ENCODE assay signal across 19 cellular contexts in genomic region chr7:136045181-136045580, GRCh38.
DNase-seq lines count a peak whose midpoint lies in the region; FAIRE-seq and TF ChIP-seq lines count a peak whose summit lies in the region.
"Had no signal": no experiment of that assay in that cellular context is flagged by ENCODE, and none has a peak within 500 bp of the region (broad histone marks: within the 10 kb centered on the region; RNA-seq: fewer than 3 reads in every experiment).

No MANE protein-coding gene starts in this region.

- no peaks in the 10 kb centered on the region for H3K4me1 Mint-ChIP-seq in astrocyte (ENCODE audit: low read depth, unreplicated experiment)
- peaks cover 19% of the 10 kb centered on the region for H3K4me1 Mint-ChIP-seq in nephron progenitor cell
- H3K4me1 Mint-ChIP-seq: H9 had no signal

- no peak overlapping the region for H4K91ac ChIP-seq in mesenchymal stem cell (ENCODE audit: low read length)

- H3K4me2 ChIP-seq in astrocyte (ENCODE audit: low read length) (no peak overlapping the region), mesenchymal stem cell (ENCODE audit: low read length, poor library complexity, severe bottlenecking) (no peak overlapping the region)
- H3K4me2 ChIP-seq: A549 had no signal

- 81% methylated on average over 3 of the region's 3 CpGs for WGBS in mesenchymal stem cell

- H3K4me3 ChIP-seq in astrocyte (ENCODE audit: insufficient read depth, low read depth, low read length) (no peak overlapping the region), mesenchymal stem cell (ENCODE audit: insufficient read depth in 1 of 2, low read depth in 1 of 2, low read length in 2 of 2) (no peak overlapping the region), SJCRH30 (no peak overlapping the region)
- H3K4me3 ChIP-seq: A549 had no signal

- H3K27ac Mint-ChIP-seq in astrocyte (ENCODE audit: unreplicated experiment) (peak overlapping the region; percentile 38), nephron progenitor cell (no peak overlapping the region)
- H3K27ac Mint-ChIP-seq: CD4-positive, alpha-beta T cell; H9 had no signal

- no peak overlapping the region for H2BK15ac ChIP-seq in mesenchymal stem cell (ENCODE audit: low read depth, poor library complexity, severe bottlenecking)

- H3K9me3 Mint-ChIP-seq in astrocyte (ENCODE audit: unreplicated experiment) (peaks cover 21% of the 10 kb centered on the region), nephron progenitor cell (peaks cover 40% of the 10 kb centered on the region)

- no peaks in the 10 kb centered on the region for H3K79me2 ChIP-seq in astrocyte (ENCODE audit: insufficient read depth, low read length)

- no peaks in the 10 kb centered on the region for H4K20me1 ChIP-seq in astrocyte (ENCODE audit: insufficient read depth, low read length)

- H2AK5ac ChIP-seq in mesenchymal stem cell (ENCODE audit: low read length, severe bottlenecking) = no peak overlapping the region

- H3K79me1 ChIP-seq in mesenchymal stem cell (replicated peaks; ENCODE audit: low read length, poor library complexity, severe bottlenecking) = no peaks in the 10 kb centered on the region

- peak overlapping the region in 1 of 2 experiments; percentile 76 for H2BK12ac ChIP-seq in mesenchymal stem cell (ENCODE audit: low read length in 2 of 2)

- H3K9me3 ChIP-seq in astrocyte (ENCODE audit: insufficient read depth, low read depth, low read length) (peaks cover 3% of the 10 kb centered on the region), mesenchymal stem cell (ENCODE audit: control insufficient read depth, low read length) (peaks cover 3% of the 10 kb centered on the region), SJCRH30 (replicated peaks) (no peaks in the 10 kb centered on the region; the same call in 1 of the 2 replicates)
- H3K9me3 ChIP-seq: A549 had no signal

- H3K36me3 Mint-ChIP-seq in astrocyte (ENCODE audit: low read depth, unreplicated experiment) = no peaks in the 10 kb centered on the region
- H3K36me3 Mint-ChIP-seq in nephron progenitor cell (ENCODE audit: low read depth) = peaks cover 10% of the 10 kb centered on the region

- H3K4me1 ChIP-seq in astrocyte (ENCODE audit: insufficient read depth, low read length) (no peaks in the 10 kb centered on the region), mesenchymal stem cell (ENCODE audit: control insufficient read depth, insufficient read depth, low read depth, low read length) (no peaks in the 10 kb centered on the region), SJCRH30 (no peaks in the 10 kb centered on the region)
- H3K4me1 ChIP-seq: A549 had no signal

- no peaks in the 10 kb centered on the region for H3K27me3 ChIP-seq in astrocyte (ENCODE audit: insufficient read depth, low read length)
- H3K27me3 ChIP-seq in mesenchymal stem cell (ENCODE audit: control insufficient read depth in 1 of 2, insufficient read depth in 1 of 2, low read length in 2 of 2) = no peaks in the 10 kb centered on the region
- H3K27me3 ChIP-seq in SJCRH30 = no peaks in the 10 kb centered on the region

- H2AFZ ChIP-seq in astrocyte (ENCODE audit: low read depth, low read length) (no peak overlapping the region), mesenchymal stem cell (ENCODE audit: low read depth, low read length) (no peak overlapping the region)

- H3K23ac ChIP-seq in mesenchymal stem cell (ENCODE audit: low read length in 2 of 2) = no peak overlapping the region

- H3K4me3 Mint-ChIP-seq in astrocyte (ENCODE audit: unreplicated experiment) (no peak overlapping the region), nephron progenitor cell (no peak overlapping the region)
- H3K4me3 Mint-ChIP-seq: CD4-positive, alpha-beta T cell; H9 had no signal

- H3K27ac ChIP-seq in astrocyte (ENCODE audit: low read depth, low read length) = no peak overlapping the region
- H3K27ac ChIP-seq in mesenchymal stem cell (ENCODE audit: low read length, poor library complexity, severe bottlenecking) = no peak overlapping the region
- H3K27ac ChIP-seq in SJCRH30 = no peak overlapping the region
- H3K27ac ChIP-seq: 22Rv1, A549, C4-2B had no signal

- TF ChIP-seq CTCF in astrocyte (IDR thresholded peaks at IDR 0.05; ENCODE audit: insufficient read depth, low read depth, low read length) (no peak), nephron progenitor cell (IDR thresholded peaks at IDR 0.05) (no peak)

- no peak overlapping the region for H3K9ac ChIP-seq in astrocyte (ENCODE audit: low read length)
- H3K9ac ChIP-seq in mesenchymal stem cell (ENCODE audit: low read length) = no peak overlapping the region

- peaks cover 5% of the 10 kb centered on the region for H3K27me3 Mint-ChIP-seq in astrocyte (ENCODE audit: low read depth, unreplicated experiment)
- peaks cover 2% of the 10 kb centered on the region for H3K27me3 Mint-ChIP-seq in nephron progenitor cell (ENCODE audit: low read depth, poor library complexity)
- H3K27me3 Mint-ChIP-seq: CD4-positive, alpha-beta T cell had no signal

- H3K18ac ChIP-seq in mesenchymal stem cell (ENCODE audit: low read depth in 1 of 2, low read length in 2 of 2) = peak overlapping the region in 1 of 2 experiments; percentile 66

- peak overlapping the region; percentile 23 for H2BK120ac ChIP-seq in mesenchymal stem cell (ENCODE audit: low read depth, low read length)

- H3K14ac ChIP-seq in mesenchymal stem cell (ENCODE audit: low read length in 2 of 2) = no peak overlapping the region

- H4K8ac ChIP-seq in mesenchymal stem cell (ENCODE audit: low read length) = no peak overlapping the region

- H2BK5ac ChIP-seq in mesenchymal stem cell (ENCODE audit: low read depth, low read length, poor library complexity, severe bottlenecking) = no peak overlapping the region

- FAIRE-seq in astrocyte (lab: Jason Lieb, UNC) = no peak
- FAIRE-seq: A549, D721Med, H1 had no signal

- DNase-seq in LHCN-M2 (ENCODE audit: low read depth) (peak; percentile 85), astrocyte (ENCODE audit: low read depth) (no peak), mesenchymal stem cell (no peak), renal cortical epithelial cell (ENCODE audit: low read depth) (peak; percentile 82), SJCRH30 (no peak), GF-D8 (lab: John Stamatoyannopoulos, UW) (no peak), nephron progenitor cell (no peak), DMS153 (lab: John Stamatoyannopoulos, UW) (no peak)
- DNase-seq: AML-193; Caco-2; CD4-positive, alpha-beta T cell; DMS79; GDM1; H9 had no signal

- H3K4ac ChIP-seq in mesenchymal stem cell (ENCODE audit: low read depth in 1 of 2, low read length in 2 of 2) = no peak overlapping the region

- H3K36me3 ChIP-seq in astrocyte (ENCODE audit: insufficient read depth, low read length) = no peaks in the 10 kb centered on the region
- H3K36me3 ChIP-seq in mesenchymal stem cell (ENCODE audit: control insufficient read depth in 1 of 2, insufficient read depth in 2 of 2, low read depth in 1 of 2, low read length in 2 of 2) = no peaks in the 10 kb centered on the region
- no peaks in the 10 kb centered on the region for H3K36me3 ChIP-seq in SJCRH30

Comparison
In these comparisons a context has a peak if more than half of its experiments do, and no peak if none do; other contexts are left out.
1. DNase-seq: peak in LHCN-M2 (single experiment) and renal cortical epithelial cell (single experiment); none in astrocyte (single experiment), mesenchymal stem cell (single experiment), SJCRH30 (0 of 2), GF-D8 (single experiment), nephron progenitor cell (single experiment) and DMS153 (single experiment).